In the genomic region with DNA sequence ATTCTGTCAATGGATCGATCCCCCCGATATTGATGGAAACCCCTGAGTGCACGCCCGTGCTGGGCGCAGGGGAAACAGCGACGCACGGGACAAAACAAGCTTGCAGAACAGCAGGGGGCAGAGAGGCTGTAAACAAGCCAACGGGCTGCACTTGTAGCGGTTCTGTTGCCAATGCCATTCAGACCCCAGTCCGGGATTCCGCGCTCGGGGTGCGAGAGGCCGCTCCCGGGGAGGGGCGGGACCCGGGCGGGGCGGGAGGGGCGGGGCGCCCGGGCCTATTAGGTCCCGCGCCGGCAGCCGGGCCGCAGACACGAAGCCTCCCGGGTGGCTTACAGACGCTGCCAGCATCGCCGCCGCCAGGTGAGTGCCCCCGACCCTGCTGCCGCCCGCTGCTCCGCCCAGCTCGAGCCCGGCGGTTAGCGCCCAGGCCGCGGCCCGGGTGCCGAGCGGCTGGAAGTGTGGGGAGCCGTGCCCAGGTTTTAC, we compare ENCODE assay signal across 8 cellular contexts. TPM values are rescaled to one million over a fixed set of nuclear protein-coding genes. Genes with fewer than 3 reads are reported as not detected.
A peak's percentile ranks its signal among the peaks of the same experiment; 100 is the strongest.
DNase-seq lines count a peak whose midpoint lies in the region; ATAC-seq and TF ChIP-seq lines count a peak whose summit lies in the region.

A gene with protein sequence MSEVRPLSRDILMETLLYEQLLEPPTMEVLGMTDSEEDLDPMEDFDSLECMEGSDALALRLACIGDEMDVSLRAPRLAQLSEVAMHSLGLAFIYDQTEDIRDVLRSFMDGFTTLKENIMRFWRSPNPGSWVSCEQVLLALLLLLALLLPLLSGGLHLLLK (plus strand): TSS at position 307 of the 483 bp plus-strand sequence. CDS start 13,273 bp downstream, outside the sequence.

- H3K27ac ChIP-seq in coronary artery (no peak within 1 kb of the TSS), lung (ENCODE audit: low read depth in 1 of 2, low read length in 1 of 2) (no peak within 1 kb of the TSS)

- DNase-seq in NCI-H2081 (lab: John Stamatoyannopoulos, UW), result peak; percentile 11 to 26
- no peak for DNase-seq in NCI-H2081 treated with DMSO at 0.1 percent for 48 hours (lab: John Stamatoyannopoulos, UW)
- peak; percentile 64 for DNase-seq in MV-4-11 (lab: John Stamatoyannopoulos, UW)
- no peak for DNase-seq in coronary artery (ENCODE audit: low spot score)
- peak; percentile 41 for DNase-seq in lung (ENCODE audit: low spot score)
- DNase-seq in stimulated activated naive CD8-positive, alpha-beta T cell treated with anti-CD3 and anti-CD28 coated beads, Interleukin-15, Interleukin-2, amounts not matched to agents 100 U/mL and 50 U/mL, for 24 hours, result peak; percentile 46

- H3K4me1 ChIP-seq in lung (ENCODE audit: control insufficient read depth in 2 of 2, insufficient read depth in 2 of 2, low read length in 2 of 2), result peaks cover 0 to 7% of the 10 kb centered on the region in 2 donors

- no peaks in the 10 kb centered on the region for H3K9me3 ChIP-seq in lung (ENCODE audit: control insufficient read depth in 2 of 2, insufficient read depth in 1 of 2, low read length in 1 of 2)

- H3K4me3 ChIP-seq in coronary artery, result peak within 1 kb of the TSS; percentile 72
- peak within 1 kb of the TSS; percentile 61 for H3K4me3 ChIP-seq in lung

- TF ChIP-seq CTCF in coronary artery (IDR thresholded peaks at IDR 0.05) (no peak), lung (IDR thresholded peaks at IDR 0.05; ENCODE audit: control extremely low read depth, extremely low read depth) (peak; percentile 18)

- peak; percentile 53 to 66 for ATAC-seq in activated CD4-positive, CD25-positive, alpha-beta regulatory T cell treated with anti-CD3 and anti-CD28 coated beads, Interleukin-2, amount 50 U/mL, for 24 hours
- ATAC-seq in lung (ENCODE audit: insufficient read depth, low FRiP score) (peak; percentile 43), HG03469 (IDR thresholded peaks at IDR 0.05; ENCODE audit: unreplicated experiment) (no peak)
- ATAC-seq in stimulated activated naive CD8-positive, alpha-beta T cell treated with anti-CD3 and anti-CD28 coated beads, Interleukin-15, Interleukin-2, amounts not matched to agents 100 U/mL and 50 U/mL, for 24 hours, result peak; percentile 64

- whole genome bisulfite sequencing in lung, 2 donors, result 0 to 1% methylated on average over 47 to 49 of the region's 49 CpGs

- H3K36me3 ChIP-seq in lung (ENCODE audit: control insufficient read depth in 2 of 2, insufficient read depth in 2 of 2, low read length in 2 of 2), result no peaks in the 10 kb centered on the region

- H3K27me3 ChIP-seq in lung (ENCODE audit: control insufficient read depth, insufficient read depth), result no peaks in the 10 kb centered on the region

RNA-seq across cellular contexts. Expression of the gene that starts here (rescaled TPM):
- 1 to 10 TPM; 2.7 to 6.1 TPM for total RNA-seq in lung
- polyA plus RNA-seq in lung, result 1 to 10 TPM; 3.1 to 7.6 TPM

Comparison
In these comparisons a context has a peak if more than half of its experiments do, and no peak if none do; other contexts are left out.
1. DNase-seq: peak in NCI-H2081 (2 of 2), MV-4-11 (single experiment), lung (single experiment) and stimulated activated naive CD8-positive, alpha-beta T cell treated with anti-CD3 and anti-CD28 coated beads, Interleukin-15, Interleukin-2, amounts not matched to agents 100 U/mL and 50 U/mL, for 24 hours (single experiment); none in NCI-H2081 treated with DMSO at 0.1 percent for 48 hours (single experiment) and coronary artery (single experiment).